In the genomic region with DNA sequence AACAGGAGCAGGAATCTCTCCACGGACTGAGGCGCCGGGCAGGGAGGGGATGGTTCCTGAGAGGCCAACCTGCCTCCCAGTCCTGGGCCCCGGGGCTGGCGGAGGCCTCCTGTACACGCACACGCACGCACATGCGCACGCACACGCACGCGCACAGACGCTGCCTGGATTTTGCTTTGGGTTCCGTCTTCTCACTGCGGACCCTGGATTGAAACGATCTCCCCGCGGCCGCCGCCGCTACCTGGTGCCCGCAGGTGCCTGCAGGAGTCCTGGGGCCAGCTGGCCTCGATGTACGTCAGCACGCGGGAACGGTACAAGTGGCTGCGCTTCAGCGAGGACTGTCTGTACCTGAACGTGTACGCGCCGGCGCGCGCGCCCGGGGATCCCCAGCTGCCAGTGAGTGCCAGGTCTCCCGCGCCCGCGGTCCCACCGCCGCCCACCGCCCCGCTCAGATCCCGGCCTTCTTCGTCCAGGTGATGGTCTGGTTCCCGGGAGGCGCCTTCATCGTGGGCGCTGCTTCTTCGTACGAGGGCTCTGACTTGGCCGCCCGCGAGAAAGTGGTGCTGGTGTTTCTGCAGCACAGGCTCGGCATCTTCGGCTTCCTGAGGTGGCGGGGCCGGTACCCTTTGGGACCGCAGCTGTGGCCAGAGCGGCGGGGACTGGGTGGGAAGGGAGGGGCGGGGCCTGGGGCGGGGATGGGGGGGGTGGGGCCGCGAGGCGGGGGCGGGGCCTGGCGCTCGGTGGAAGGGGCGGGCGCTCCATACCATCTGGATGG, we compare ENCODE assay signal across 8 cellular contexts. TPM values are rescaled to one million over a fixed set of nuclear protein-coding genes. Genes with fewer than 3 reads are reported as not detected.
DNase-seq lines count a peak whose midpoint lies in the region; ATAC-seq and TF ChIP-seq lines count a peak whose summit lies in the region.

No MANE protein-coding gene starts in this region.

- no peaks in the 10 kb centered on the region for H3K9me3 Mint-ChIP-seq in activated T-helper 17 cell treated with anti-CD3 and anti-CD28 coated beads, Interleukin-2, amount 50 U/mL, for 72 hours
- H3K9me3 Mint-ChIP-seq in nephron progenitor cell: no peaks in the 10 kb centered on the region

- peaks cover 1% of the 10 kb centered on the region for H3K9me3 ChIP-seq in thymus (ENCODE audit: control insufficient read depth)

- TF ChIP-seq CTCF in GM13976 (IDR thresholded peaks at IDR 0.05; ENCODE audit: borderline replicate concordance, control extremely low read depth, extremely low read depth, insufficient read depth, missing control alignments): no peak
- no peak for TF ChIP-seq CTCF in fibroblast of the aortic adventitia (IDR thresholded peaks at IDR 0.05; ENCODE audit: insufficient read depth, low read length)
- TF ChIP-seq CTCF in nephron progenitor cell (IDR thresholded peaks at IDR 0.05): no peak

- peaks cover 40% of the 10 kb centered on the region for H3K36me3 Mint-ChIP-seq in activated T-helper 17 cell treated with anti-CD3 and anti-CD28 coated beads, Interleukin-2, amount 50 U/mL, for 72 hours (ENCODE audit: low read depth)
- H3K36me3 Mint-ChIP-seq in nephron progenitor cell (ENCODE audit: low read depth): no peaks in the 10 kb centered on the region

- H3K4me3 Mint-ChIP-seq in activated T-helper 17 cell treated with anti-CD3 and anti-CD28 coated beads, Interleukin-2, amount 50 U/mL, for 72 hours: peak overlapping the region; percentile 79
- peak overlapping the region; percentile 79 for H3K4me3 Mint-ChIP-seq in nephron progenitor cell

- H3K4me3 ChIP-seq in fibroblast of the aortic adventitia (ENCODE audit: low read depth, low read length) (peak overlapping the region; percentile 62), thymus (ENCODE audit: low read length) (peak overlapping the region; percentile 53)

- peaks cover 8% of the 10 kb centered on the region for H3K4me1 ChIP-seq in thymus (ENCODE audit: control insufficient read depth, insufficient read depth, low read length)

- in situ Hi-C loops in GM13976 (cut with MboI; ENCODE audit: low sequenced_read_pairs, unreplicated experiment): no loop called here

- peaks cover 13% of the 10 kb centered on the region for H3K4me1 Mint-ChIP-seq in activated T-helper 17 cell treated with anti-CD3 and anti-CD28 coated beads, Interleukin-2, amount 50 U/mL, for 72 hours
- peaks cover 20% of the 10 kb centered on the region for H3K4me1 Mint-ChIP-seq in nephron progenitor cell

- H3K36me3 ChIP-seq in thymus (ENCODE audit: control insufficient read depth, insufficient read depth): no peaks in the 10 kb centered on the region

- H3K27me3 ChIP-seq in thymus (ENCODE audit: control insufficient read depth, insufficient read depth): peaks cover 3% of the 10 kb centered on the region

- peak; percentile 78 for ATAC-seq in activated T-helper 17 cell treated with anti-CD3 and anti-CD28 coated beads, Interleukin-2, amount 50 U/mL, for 72 hours (replicated peaks)

- H3K27ac ChIP-seq in thymus (ENCODE audit: low read depth): peak overlapping the region; percentile 48

- peak; percentile 78 for DNase-seq in GM13976 (ENCODE audit: low spot score)
- DNase-seq in NCI-H774 (lab: John Stamatoyannopoulos, UW): peak; percentile 21
- no peak for DNase-seq in fibroblast of the aortic adventitia (ENCODE audit: low read depth)
- peak; percentile 70 for DNase-seq in nephron progenitor cell
- DNase-seq in NCI-H226: no peak
- DNase-seq in HuH-7 (ENCODE audit: low spot score): no peak

- H3K27me3 Mint-ChIP-seq in activated T-helper 17 cell treated with anti-CD3 and anti-CD28 coated beads, Interleukin-2, amount 50 U/mL, for 72 hours: no peaks in the 10 kb centered on the region
- peaks cover 94% of the 10 kb centered on the region for H3K27me3 Mint-ChIP-seq in nephron progenitor cell (ENCODE audit: low read depth, poor library complexity)

- H3K27ac Mint-ChIP-seq in activated T-helper 17 cell treated with anti-CD3 and anti-CD28 coated beads, Interleukin-2, amount 50 U/mL, for 72 hours: peak overlapping the region; percentile 86
- H3K27ac Mint-ChIP-seq in nephron progenitor cell: no peak overlapping the region

- WGBS in thymus: 6% methylated on average over 75 of the region's 75 CpGs

RNA-seq across cellular contexts. Expression of a gene that starts 12.2 kb away (rescaled TPM):
- total RNA-seq in activated T-helper 17 cell treated with anti-CD3 and anti-CD28 coated beads, Interleukin-2, amount 50 U/mL, for 72 hours: 10 to 100 TPM; 18.3 to 43.5 TPM
- total RNA-seq in fibroblast of the aortic adventitia (ENCODE audit: low replicate concordance): 2.2 and 4.7 TPM in 2 replicates
- polyA plus RNA-seq in thymus: 14.6 TPM

RNA-seq across cellular contexts. Expression of a gene that starts 28.4 kb away (rescaled TPM):
- 100 to 1,000 TPM; 115 to 214 TPM for total RNA-seq in activated T-helper 17 cell treated with anti-CD3 and anti-CD28 coated beads, Interleukin-2, amount 50 U/mL, for 72 hours
- 74.3 and 125 TPM in 2 replicates for total RNA-seq in fibroblast of the aortic adventitia (ENCODE audit: low replicate concordance)
- polyA plus RNA-seq in thymus: 49.4 TPM

RNA-seq across cellular contexts. Expression of a gene that starts 39.5 kb away (rescaled TPM):
- total RNA-seq in activated T-helper 17 cell treated with anti-CD3 and anti-CD28 coated beads, Interleukin-2, amount 50 U/mL, for 72 hours: 1 to 10 TPM; 2.6 to 4.2 TPM
- 0.54 TPM in 1 of 2 replicates, not detected in the other for total RNA-seq in fibroblast of the aortic adventitia (ENCODE audit: low replicate concordance)
- polyA plus RNA-seq in thymus: 0.32 TPM

Comparison
In these comparisons a context has a peak if more than half of its experiments do, and no peak if none do; other contexts are left out.
1. DNase-seq: peak in GM13976 (single experiment), NCI-H774 (single experiment) and nephron progenitor cell (single experiment); none in fibroblast of the aortic adventitia (single experiment), NCI-H226 (single experiment) and HuH-7 (single experiment).